In the genomic region with DNA sequence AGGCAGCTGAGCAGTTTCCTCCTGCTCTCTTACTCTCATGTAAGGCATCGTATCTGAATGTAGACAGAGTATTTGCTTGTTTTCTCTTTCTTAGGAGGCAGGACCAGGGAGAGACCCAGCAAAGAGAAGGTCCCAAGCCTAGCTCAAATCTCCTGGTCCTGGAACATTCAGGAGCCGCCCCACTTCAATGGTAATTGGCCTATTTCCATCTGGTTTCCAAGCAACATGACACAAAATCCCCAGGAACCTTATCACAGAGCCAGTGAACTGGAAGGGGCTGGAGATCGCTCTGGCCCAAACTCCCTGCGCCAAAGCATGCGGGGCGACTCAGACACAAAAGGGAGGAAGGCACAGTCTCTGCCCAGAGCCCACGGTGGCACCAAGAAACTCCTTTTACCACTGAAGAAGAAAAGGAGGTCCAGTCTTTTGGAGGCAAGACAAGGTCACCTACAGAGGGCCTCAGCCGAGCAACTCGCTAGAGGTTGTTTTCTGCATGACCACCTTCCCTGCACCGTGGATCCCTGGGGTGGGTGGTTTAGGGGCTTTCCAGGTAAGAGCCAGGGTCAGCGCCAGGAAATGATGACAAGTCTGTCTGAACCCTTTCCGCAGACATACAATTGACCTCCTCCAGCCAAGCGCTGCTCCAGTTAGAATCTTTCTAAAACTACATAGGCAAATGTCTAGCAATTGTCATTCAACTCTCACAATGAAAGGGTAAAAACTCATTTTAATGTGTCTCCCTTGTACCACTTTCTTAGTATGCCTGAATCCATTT, we compare ENCODE assay signal across 9 cellular contexts.
DNase-seq lines count a peak whose midpoint lies in the region; ATAC-seq and TF ChIP-seq lines count a peak whose summit lies in the region.
"Had no signal": no experiment of that assay in that cellular context is flagged by ENCODE, and none has a peak within 500 bp of the region (broad histone marks: within the 10 kb centered on the region; RNA-seq: fewer than 3 reads in every experiment).

No MANE protein-coding gene starts in this region.

- H3K9me3 ChIP-seq in IMR-90 (ENCODE audit: control insufficient read depth, insufficient read depth, low read length) (no peaks in the 10 kb centered on the region), neural progenitor cell (ENCODE audit: low read depth) (no peaks in the 10 kb centered on the region)

- no TSS peak for BruUV-seq in IMR-90 (replicated peaks; lab: Mats Ljungman, UMichigan)

- in situ Hi-C loops in IMR-90 (cut with MboI; ENCODE audit: low sequenced_read_pairs) = no loop called here

- H3K9me1 ChIP-seq in IMR-90 (ENCODE audit: insufficient read depth, low read length) = peaks cover 22% of the 10 kb centered on the region

- peak overlapping the region; percentile 60; the same call in 2 of the 3 replicates for H2BK15ac ChIP-seq in IMR-90 (ENCODE audit: low read depth, low read length)

- peak overlapping the region; percentile 86 for H3K27ac Mint-ChIP-seq in neural progenitor cell
- H3K27ac Mint-ChIP-seq in activated CD8-positive, alpha-beta memory T cell treated with anti-CD3 and anti-CD28 coated beads, Interleukin-2, amount 10 ng/mL, durations not matched to agents 7 days and 5 days = no peak overlapping the region
- H3K27ac Mint-ChIP-seq: dendritic cell treated with granulocyte-macrophage colony-stimulating factor and Interleukin-4, amounts not matched to agents 40 ng/mL and 50 ng/mL, for 4 days had no signal

- peak overlapping the region; percentile 70 for H3K9ac ChIP-seq in IMR-90 (ENCODE audit: low read depth, low read length)
- H3K9ac ChIP-seq in neural progenitor cell = no peak overlapping the region

- no peak for TF ChIP-seq POLR2A in IMR-90 (IDR thresholded peaks at IDR 0.05; ENCODE audit: low read depth, low read length)

- H3K27me3 ChIP-seq in GM06990 (replicated peaks; ENCODE audit: control insufficient read depth, insufficient read depth, low read length) = no peaks in the 10 kb centered on the region
- H3K27me3 ChIP-seq in IMR-90 (ENCODE audit: control insufficient read depth, insufficient read depth, low read length) = no peaks in the 10 kb centered on the region
- H3K27me3 ChIP-seq in neural progenitor cell = no peaks in the 10 kb centered on the region

- no peaks in the 10 kb centered on the region for H3K79me2 ChIP-seq in neural progenitor cell (ENCODE audit: low read depth)

- peak overlapping the region; percentile 91 for H2BK20ac ChIP-seq in IMR-90 (ENCODE audit: low read depth, low read length)

- TF ChIP-seq CTCF in GM06990 (IDR thresholded peaks at IDR 0.05; ENCODE audit: insufficient read depth, low read length, poor library complexity, severe bottlenecking) = peak; percentile 31
- TF ChIP-seq CTCF in IMR-90 (conservative IDR thresholded peaks at IDR 0.05; ENCODE audit: low read depth, low read length) = no peak
- TF ChIP-seq CTCF in neural progenitor cell (IDR thresholded peaks at IDR 0.05) = no peak

- peak overlapping the region; percentile 93; the same call in 1 of the 2 replicates for H3K23ac ChIP-seq in IMR-90 (ENCODE audit: low read depth, low read length)

- H3K14ac ChIP-seq in IMR-90 (replicated peaks; ENCODE audit: low read depth, low read length) = peak overlapping the region; percentile 92

- H3K4me2 ChIP-seq in IMR-90 (ENCODE audit: low read depth, low read length) = peak overlapping the region; percentile 87
- H3K4me2 ChIP-seq in neural progenitor cell = peak overlapping the region; percentile 37

- H2BK5ac ChIP-seq in IMR-90 (ENCODE audit: low read depth, low read length, poor library complexity, severe bottlenecking) = peak overlapping the region; percentile 74

- H3K36me3 ChIP-seq in GM06990 (ENCODE audit: control insufficient read depth, insufficient read depth, low read length) (no peaks in the 10 kb centered on the region), IMR-90 (ENCODE audit: control insufficient read depth, insufficient read depth, low read length) (no peaks in the 10 kb centered on the region), neural progenitor cell (no peaks in the 10 kb centered on the region)

- H3K4ac ChIP-seq in IMR-90 (ENCODE audit: low read depth, low read length) = peak overlapping the region; percentile 93

- DNase-seq in GM06990 (ENCODE audit: extremely low read depth, insufficient read length) = peak; percentile 62
- DNase-seq in IMR-90 = peak; percentile 65
- DNase-seq in caudate nucleus (lab: John Stamatoyannopoulos, UW) = peak in 3 of 61 donors; percentile 10 to 84 (median 28)
- peak; percentile 36 for DNase-seq in neural progenitor cell (ENCODE audit: low spot score)
- DNase-seq in NCI-H510A treated with DMSO at 0.1 percent for 48 hours (lab: John Stamatoyannopoulos, UW) = no peak
- no peak for DNase-seq in NCI-H524 treated with DMSO at 0.1 percent for 48 hours (lab: John Stamatoyannopoulos, UW)
- DNase-seq in activated CD8-positive, alpha-beta memory T cell treated with anti-CD3 and anti-CD28 coated beads, Interleukin-2, amount 10 ng/mL, durations not matched to agents 7 days and 5 days = no peak
- DNase-seq in HEK293T (ENCODE audit: extremely low spot score) = no peak

- H3K4me1 ChIP-seq in IMR-90 (ENCODE audit: control insufficient read depth, insufficient read depth, low read length) (peaks cover 26% of the 10 kb centered on the region), neural progenitor cell (peaks cover 64% of the 10 kb centered on the region)

- H4K91ac ChIP-seq in IMR-90 (ENCODE audit: insufficient read depth, low read depth, low read length) = peak overlapping the region; percentile 58

- H3K4me3 ChIP-seq in GM06990 (replicated peaks; ENCODE audit: low read depth, low read length) (no peak overlapping the region; the same call in none of the 2 replicates), IMR-90 (ENCODE audit: insufficient read depth, low read depth, low read length) (no peak overlapping the region), neural progenitor cell (no peak overlapping the region)

- no peaks in the 10 kb centered on the region for H3K36me3 Mint-ChIP-seq in neural progenitor cell
- H3K36me3 Mint-ChIP-seq in activated CD8-positive, alpha-beta memory T cell treated with anti-CD3 and anti-CD28 coated beads, Interleukin-2, amount 10 ng/mL, durations not matched to agents 7 days and 5 days = no peaks in the 10 kb centered on the region

- ATAC-seq in IMR-90 (ENCODE audit: low read depth) = peak; percentile 59
- ATAC-seq in activated CD8-positive, alpha-beta memory T cell treated with anti-CD3 and anti-CD28 coated beads, Interleukin-2, amount 10 ng/mL, durations not matched to agents 7 days and 5 days = no peak

- intact Hi-C loops in IMR-90 (cut with micrococcal nuclease) = no loop called here

- H4K20me1 ChIP-seq in IMR-90 (ENCODE audit: insufficient read depth, low read length) = no peaks in the 10 kb centered on the region; the same call in none of the 2 replicates
- H4K20me1 ChIP-seq in neural progenitor cell (ENCODE audit: low read depth) = no peaks in the 10 kb centered on the region

- no peak for TF ChIP-seq RAD21 in IMR-90 (IDR thresholded peaks at IDR 0.05; ENCODE audit: low read length)

- peaks cover 18% of the 10 kb centered on the region for H3F3A ChIP-seq in neural progenitor cell (ENCODE audit: low read depth)

- peak overlapping the region; percentile 86 for H4K5ac ChIP-seq in IMR-90 (ENCODE audit: low read depth, low read length)

- H3K27ac ChIP-seq in IMR-90 (ENCODE audit: insufficient read depth, low read length) (peak overlapping the region; percentile 89), caudate nucleus (ENCODE audit: low read depth, low read length) (peak overlapping the region; percentile 86), neural progenitor cell (no peak overlapping the region)

- CTCF ChIA-PET in IMR-90 (lab: Yijun Ruan, JAX) = no interaction called here
- CTCF ChIA-PET in activated CD8-positive, alpha-beta memory T cell treated with anti-CD3 and anti-CD28 coated beads, Interleukin-2, amount 10 ng/mL, durations not matched to agents 7 days and 5 days (lab: Charles Lee) = no interaction called here
- CTCF ChIA-PET in HEK293T (lab: Yijun Ruan, JAX) = interaction anchor here (0.7 kb wide), 1 partner anchor 41 kb away, joined by 3 read pairs; no protein-coding TSS in a partner anchor

- POLR2A ChIA-PET in IMR-90 (lab: Charles Lee; ENCODE audit: unreplicated experiment) = no interaction called here
- POLR2A ChIA-PET in HEK293T (lab: Yijun Ruan, JAX) = interaction anchor here (1.7 kb wide), 1 partner anchor 17 kb away, joined by 4 read pairs; no protein-coding TSS in a partner anchor

- H2BK120ac ChIP-seq in IMR-90 (ENCODE audit: low read depth, low read length) = peak overlapping the region; percentile 96

- H2AK5ac ChIP-seq in IMR-90 (ENCODE audit: low read depth, low read length) = peak overlapping the region; percentile 84

- no peak overlapping the region for H3K4me3 Mint-ChIP-seq in neural progenitor cell
- H3K4me3 Mint-ChIP-seq in activated CD8-positive, alpha-beta memory T cell treated with anti-CD3 and anti-CD28 coated beads, Interleukin-2, amount 10 ng/mL, durations not matched to agents 7 days and 5 days = no peak overlapping the region
- H3K4me3 Mint-ChIP-seq: dendritic cell treated with granulocyte-macrophage colony-stimulating factor and Interleukin-4, amounts not matched to agents 40 ng/mL and 50 ng/mL, for 4 days had no signal

- no peaks in the 10 kb centered on the region for H3K9me3 Mint-ChIP-seq in neural progenitor cell
- H3K9me3 Mint-ChIP-seq in activated CD8-positive, alpha-beta memory T cell treated with anti-CD3 and anti-CD28 coated beads, Interleukin-2, amount 10 ng/mL, durations not matched to agents 7 days and 5 days (ENCODE audit: low read depth) = no peaks in the 10 kb centered on the region
- H3K9me3 Mint-ChIP-seq: dendritic cell treated with granulocyte-macrophage colony-stimulating factor and Interleukin-4, amounts not matched to agents 40 ng/mL and 50 ng/mL, for 4 days had no signal

- peak overlapping the region; percentile 37 to 93 for H4K8ac ChIP-seq in IMR-90 (ENCODE audit: low read depth in 2 of 2, low read length in 2 of 2)

- peak overlapping the region; percentile 76; the same call in 1 of the 2 replicates for H3K56ac ChIP-seq in IMR-90 (ENCODE audit: extremely low read depth, insufficient read depth, low read length)

- peak overlapping the region; percentile 84 for H3K18ac ChIP-seq in IMR-90 (ENCODE audit: low read depth, low read length)

- H3K27me3 Mint-ChIP-seq in neural progenitor cell (ENCODE audit: insufficient read depth, low read depth) = no peaks in the 10 kb centered on the region
- H3K27me3 Mint-ChIP-seq in activated CD8-positive, alpha-beta memory T cell treated with anti-CD3 and anti-CD28 coated beads, Interleukin-2, amount 10 ng/mL, durations not matched to agents 7 days and 5 days = peaks cover 9% of the 10 kb centered on the region

- peaks cover 73% of the 10 kb centered on the region for H3K4me1 Mint-ChIP-seq in neural progenitor cell
- H3K4me1 Mint-ChIP-seq in activated CD8-positive, alpha-beta memory T cell treated with anti-CD3 and anti-CD28 coated beads, Interleukin-2, amount 10 ng/mL, durations not matched to agents 7 days and 5 days = no peaks in the 10 kb centered on the region

- dilution Hi-C loops in IMR-90 (cut with HindIII; ENCODE audit: low sequenced_read_pairs, unreplicated experiment) = no loop called here

- H3K79me1 ChIP-seq in IMR-90 (ENCODE audit: low read depth in 1 of 2, low read length in 2 of 2) = peaks cover 24 to 79% of the 10 kb centered on the region in 2 experiments; a peak in 3 of 4 replicates

- WGBS in IMR-90 (ENCODE audit: extremely low coverage in 2 of 2, insufficient read length in 1 of 2), 2 experiments = 67% methylated on average over 3 of the region's 13 CpGs; no CpG with 5 or more reads in 1 of the 2 experiments

- H2AFZ ChIP-seq in IMR-90 (replicated peaks; ENCODE audit: low read length, poor library complexity) = peak overlapping the region; percentile 93
- no peak overlapping the region for H2AFZ ChIP-seq in neural progenitor cell (replicated peaks)

- peak overlapping the region; percentile 21 for H2AK9ac ChIP-seq in IMR-90 (replicated peaks; ENCODE audit: low read depth, low read length, poor library complexity)

Comparison
In these comparisons a context has a peak if more than half of its experiments do, and no peak if none do; other contexts are left out.
1. DNase-seq: peak in GM06990 (single experiment), IMR-90 (single experiment) and neural progenitor cell (single experiment); none in NCI-H510A treated with DMSO at 0.1 percent for 48 hours (single experiment), NCI-H524 treated with DMSO at 0.1 percent for 48 hours (single experiment), activated CD8-positive, alpha-beta memory T cell treated with anti-CD3 and anti-CD28 coated beads, Interleukin-2, amount 10 ng/mL, durations not matched to agents 7 days and 5 days (single experiment) and HEK293T (single experiment).